ENCODE assay signal across 22 cellular contexts in the genomic region with DNA sequence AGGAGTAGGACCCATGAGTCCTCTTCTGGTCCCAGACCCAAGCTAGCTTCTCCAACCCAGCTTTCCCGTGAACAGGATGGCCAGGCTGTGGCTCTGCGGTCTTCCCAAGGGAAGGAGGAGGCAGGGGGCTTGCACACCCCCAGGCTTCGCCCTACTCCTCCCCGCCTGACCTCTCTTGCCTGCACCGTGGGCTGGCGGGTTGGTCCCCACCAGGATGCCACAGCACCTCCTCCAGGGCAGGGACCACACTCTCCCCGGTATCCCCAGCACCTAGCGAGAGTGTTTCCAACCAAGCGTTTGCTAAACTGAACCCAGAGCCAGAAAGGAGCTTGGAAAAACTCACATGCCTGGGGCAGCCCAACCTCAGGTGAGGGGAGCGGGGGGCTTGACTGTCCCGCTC. TPM values are rescaled to one million over a fixed set of nuclear protein-coding genes. Genes with fewer than 3 reads are reported as not detected.
"Had no signal": no experiment of that assay in that cellular context is flagged by ENCODE, and none has a peak within 500 bp of the region (broad histone marks: within the 10 kb centered on the region; RNA-seq: fewer than 3 reads in every experiment).

No MANE protein-coding gene starts in this region.

- H3K4me3 ChIP-seq: K562, SJSA1, SK-N-MC had no signal

- H3K27ac ChIP-seq: KMS-11, SJSA1, SK-N-MC had no signal

- H3K4me3 Mint-ChIP-seq: IgD-negative memory B cell had no signal

- H3K4me1 Mint-ChIP-seq: IgD-negative memory B cell had no signal

- H3K36me3 Mint-ChIP-seq: IgD-negative memory B cell had no signal

- H3K4me2 ChIP-seq: KMS-11 had no signal

- H3K9ac ChIP-seq: KMS-11 had no signal

- ATAC-seq: K562 had no signal

- DNase-seq: NCI-H1092, NCI-H1436, NCI-H187, NCI-H2029, NCI-H2081 treated with DMSO at 0.1 percent for 48 hours, NCI-H2171, NCI-H226, NCI-H446, NCI-H510A, NCI-H524 treated with DMSO at 0.1 percent for 48 hours, NCI-H69, NCI-H774, Right ventricle myocardium superior, RPMI8226, SIG-M5 had no signal

- H3K36me3 ChIP-seq: SJSA1 had no signal

- H3K27me3 ChIP-seq: SJSA1 had no signal

- H3K9me3 ChIP-seq: SJSA1 had no signal

RNA-seq across cellular contexts. Expression of gene S100P, which starts 9.0 kb away (rescaled TPM):
- total RNA-seq: HT1080, LHCN-M2, Right ventricle myocardium superior, SJSA1 had no signal
- polyA plus RNA-seq: IgD-negative memory B cell had no signal
